Comparison of ENCODE assay signal across 1 cellular context in the genomic region with DNA sequence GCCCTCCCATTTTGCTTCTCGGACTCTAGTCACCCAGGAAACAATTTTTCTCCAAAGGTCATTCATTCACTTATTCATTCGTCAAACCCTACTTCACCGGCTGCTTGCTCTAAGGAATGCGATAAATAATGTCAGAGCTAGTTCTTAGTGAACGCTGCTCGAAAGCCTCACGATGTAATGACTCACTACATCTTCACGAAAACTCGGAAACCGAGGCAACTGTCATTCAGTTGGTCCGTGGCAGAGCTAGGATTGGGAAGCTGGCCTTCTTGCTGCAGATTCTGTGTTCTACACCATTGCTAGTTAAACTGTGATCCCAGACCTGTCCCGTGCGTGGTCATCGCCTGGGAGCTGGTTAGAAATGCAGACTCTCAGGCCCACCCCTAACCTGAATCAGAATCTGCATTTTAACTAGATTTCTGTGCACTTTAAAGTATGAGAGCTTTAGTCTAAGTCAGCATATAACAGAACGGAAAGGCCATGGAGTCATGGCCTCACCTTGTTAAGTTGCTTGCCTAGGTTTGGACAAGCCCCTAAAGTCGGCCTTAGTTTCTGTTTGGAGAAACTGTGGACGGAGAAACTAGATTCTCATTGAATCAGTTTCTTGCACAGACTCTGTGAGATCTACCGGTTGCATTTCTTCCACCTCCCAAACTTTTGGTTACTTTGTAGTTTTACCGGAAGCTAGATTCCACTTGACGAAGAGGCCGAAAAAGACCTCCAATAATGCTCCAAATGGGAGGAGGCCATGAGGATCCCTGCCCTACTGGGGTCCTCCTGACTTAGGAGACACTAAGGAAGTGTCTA.
A peak's percentile ranks its signal among the peaks of the same experiment; 100 is the strongest.
TF ChIP-seq lines count a peak whose summit lies in the region.

No MANE protein-coding gene starts in this region.

TF ChIP-seq in K562, 482 proteins besides CTCF, POLR2A, EP300 and RAD21 (continues in another document):
- TF ChIP-seq E2F3 (CRISPR knock-in tag; IDR thresholded peaks at IDR 0.05) (no peak), SMARCE1 (IDR thresholded peaks at IDR 0.05) (0 out of 2 replicates have a peak, but pooled peaks have one; percentile 50), FOXM1 (IDR thresholded peaks at IDR 0.05; ENCODE audit: low read depth) (peak; percentile 36; the same call in 1 of the 2 replicates), FOXM1 (CRISPR knock-in tag; IDR thresholded peaks at IDR 0.05; ENCODE audit: low read depth) (no peak), CC2D1A (IDR thresholded peaks at IDR 0.05) (no peak), OTX1 (CRISPR knock-in tag; IDR thresholded peaks at IDR 0.05) (no peak), SAFB (IDR thresholded peaks at IDR 0.05; ENCODE audit: borderline replicate concordance, low read depth, low read length) (no peak), ZNF75A (CRISPR knock-in tag; IDR thresholded peaks at IDR 0.05) (no peak), EHMT2 (IDR thresholded peaks at IDR 0.05) (no peak), LEF1 (IDR thresholded peaks at IDR 0.05) (peak; percentile 32; the same call in 1 of the 2 replicates), MYNN (IDR thresholded peaks at IDR 0.05) (no peak), MYNN (CRISPR knock-in tag; IDR thresholded peaks at IDR 0.05) (no peak), STAT5A (IDR thresholded peaks at IDR 0.05; ENCODE audit: borderline replicate concordance, low read length) (no peak), WHSC1 (IDR thresholded peaks at IDR 0.05; ENCODE audit: low read length) (no peak), GABPA (tag; conservative IDR thresholded peaks at IDR 0.05; ENCODE audit: low read depth) (peak; percentile 65; the same call in 1 of the 2 replicates), ZNF316 (IDR thresholded peaks at IDR 0.05) (peak; percentile 89), ZNF41 (CRISPR knock-in tag; conservative IDR thresholded peaks at IDR 0.05) (no peak), DDX20 (tag; IDR thresholded peaks at IDR 0.05; ENCODE audit: low read depth) (no peak), HNRNPUL1 (IDR thresholded peaks at IDR 0.05; ENCODE audit: low read length) (no peak), CBFA2T3 (IDR thresholded peaks at IDR 0.05) (no peak), ILK (tag; IDR thresholded peaks at IDR 0.05; ENCODE audit: borderline replicate concordance, low read depth) (no peak), BCL6 (CRISPR knock-in tag; IDR thresholded peaks at IDR 0.05) (no peak), PCBP2 (IDR thresholded peaks at IDR 0.05; ENCODE audit: low read depth, low read length, poor library complexity, severe bottlenecking) (no peak), ZNF274 (IDR thresholded peaks at IDR 0.05; ENCODE audit: borderline replicate concordance, low read depth, low read length) (no peak), LARP7 (IDR thresholded peaks at IDR 0.05) (no peak), KLF10 (CRISPR knock-in tag; IDR thresholded peaks at IDR 0.05) (no peak), CBFB (CRISPR knock-in tag; IDR thresholded peaks at IDR 0.05) (no peak), ASH1L (IDR thresholded peaks at IDR 0.05; ENCODE audit: borderline replicate concordance, low read depth, partially characterized antibody) (no peak), ZC3H4 (CRISPR knock-in tag; IDR thresholded peaks at IDR 0.05; ENCODE audit: borderline replicate concordance) (no peak; the same call in 1 of the 2 replicates), NFRKB (IDR thresholded peaks at IDR 0.05; ENCODE audit: low read depth) (0 out of 2 replicates have a peak, but pooled peaks have one; percentile 58), ZBTB17 (CRISPR knock-in tag; IDR thresholded peaks at IDR 0.05) (peak; percentile 25), ZNF589 (CRISPR knock-in tag; IDR thresholded peaks at IDR 0.05; ENCODE audit: low read depth) (peak; percentile 71; the same call in 1 of the 2 replicates), HMG20B (CRISPR knock-in tag; IDR thresholded peaks at IDR 0.05) (peak; percentile 80; the same call in 1 of the 2 replicates), ZNF3 (CRISPR knock-in tag; IDR thresholded peaks at IDR 0.05) (peak; percentile 94), KAT7 (CRISPR knock-in tag; IDR thresholded peaks at IDR 0.05; ENCODE audit: borderline replicate concordance) (peak; percentile 23; the same call in 1 of the 2 replicates), SLC30A9 (CRISPR knock-in tag; IDR thresholded peaks at IDR 0.05) (no peak)
- TF ChIP-seq, protein P1, sequence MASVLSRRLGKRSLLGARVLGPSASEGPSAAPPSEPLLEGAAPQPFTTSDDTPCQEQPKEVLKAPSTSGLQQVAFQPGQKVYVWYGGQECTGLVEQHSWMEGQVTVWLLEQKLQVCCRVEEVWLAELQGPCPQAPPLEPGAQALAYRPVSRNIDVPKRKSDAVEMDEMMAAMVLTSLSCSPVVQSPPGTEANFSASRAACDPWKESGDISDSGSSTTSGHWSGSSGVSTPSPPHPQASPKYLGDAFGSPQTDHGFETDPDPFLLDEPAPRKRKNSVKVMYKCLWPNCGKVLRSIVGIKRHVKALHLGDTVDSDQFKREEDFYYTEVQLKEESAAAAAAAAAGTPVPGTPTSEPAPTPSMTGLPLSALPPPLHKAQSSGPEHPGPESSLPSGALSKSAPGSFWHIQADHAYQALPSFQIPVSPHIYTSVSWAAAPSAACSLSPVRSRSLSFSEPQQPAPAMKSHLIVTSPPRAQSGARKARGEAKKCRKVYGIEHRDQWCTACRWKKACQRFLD (CRISPR knock-in tag; IDR thresholded peaks at IDR 0.05), result peak; percentile 82
- TF ChIP-seq, protein P2, sequence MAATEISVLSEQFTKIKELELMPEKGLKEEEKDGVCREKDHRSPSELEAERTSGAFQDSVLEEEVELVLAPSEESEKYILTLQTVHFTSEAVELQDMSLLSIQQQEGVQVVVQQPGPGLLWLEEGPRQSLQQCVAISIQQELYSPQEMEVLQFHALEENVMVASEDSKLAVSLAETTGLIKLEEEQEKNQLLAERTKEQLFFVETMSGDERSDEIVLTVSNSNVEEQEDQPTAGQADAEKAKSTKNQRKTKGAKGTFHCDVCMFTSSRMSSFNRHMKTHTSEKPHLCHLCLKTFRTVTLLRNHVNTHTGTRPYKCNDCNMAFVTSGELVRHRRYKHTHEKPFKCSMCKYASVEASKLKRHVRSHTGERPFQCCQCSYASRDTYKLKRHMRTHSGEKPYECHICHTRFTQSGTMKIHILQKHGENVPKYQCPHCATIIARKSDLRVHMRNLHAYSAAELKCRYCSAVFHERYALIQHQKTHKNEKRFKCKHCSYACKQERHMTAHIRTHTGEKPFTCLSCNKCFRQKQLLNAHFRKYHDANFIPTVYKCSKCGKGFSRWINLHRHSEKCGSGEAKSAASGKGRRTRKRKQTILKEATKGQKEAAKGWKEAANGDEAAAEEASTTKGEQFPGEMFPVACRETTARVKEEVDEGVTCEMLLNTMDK (IDR thresholded peaks at IDR 0.05; ENCODE audit: borderline replicate concordance, insufficient read depth, low read depth, low read length, poor library complexity, severe bottlenecking), result no peak
- TF ChIP-seq, protein P3, sequence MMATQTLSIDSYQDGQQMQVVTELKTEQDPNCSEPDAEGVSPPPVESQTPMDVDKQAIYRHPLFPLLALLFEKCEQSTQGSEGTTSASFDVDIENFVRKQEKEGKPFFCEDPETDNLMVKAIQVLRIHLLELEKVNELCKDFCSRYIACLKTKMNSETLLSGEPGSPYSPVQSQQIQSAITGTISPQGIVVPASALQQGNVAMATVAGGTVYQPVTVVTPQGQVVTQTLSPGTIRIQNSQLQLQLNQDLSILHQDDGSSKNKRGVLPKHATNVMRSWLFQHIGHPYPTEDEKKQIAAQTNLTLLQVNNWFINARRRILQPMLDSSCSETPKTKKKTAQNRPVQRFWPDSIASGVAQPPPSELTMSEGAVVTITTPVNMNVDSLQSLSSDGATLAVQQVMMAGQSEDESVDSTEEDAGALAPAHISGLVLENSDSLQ (IDR thresholded peaks at IDR 0.05), result peak; percentile 90
- TF ChIP-seq, protein P4, sequence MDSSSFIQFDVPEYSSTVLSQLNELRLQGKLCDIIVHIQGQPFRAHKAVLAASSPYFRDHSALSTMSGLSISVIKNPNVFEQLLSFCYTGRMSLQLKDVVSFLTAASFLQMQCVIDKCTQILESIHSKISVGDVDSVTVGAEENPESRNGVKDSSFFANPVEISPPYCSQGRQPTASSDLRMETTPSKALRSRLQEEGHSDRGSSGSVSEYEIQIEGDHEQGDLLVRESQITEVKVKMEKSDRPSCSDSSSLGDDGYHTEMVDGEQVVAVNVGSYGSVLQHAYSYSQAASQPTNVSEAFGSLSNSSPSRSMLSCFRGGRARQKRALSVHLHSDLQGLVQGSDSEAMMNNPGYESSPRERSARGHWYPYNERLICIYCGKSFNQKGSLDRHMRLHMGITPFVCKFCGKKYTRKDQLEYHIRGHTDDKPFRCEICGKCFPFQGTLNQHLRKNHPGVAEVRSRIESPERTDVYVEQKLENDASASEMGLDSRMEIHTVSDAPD (CRISPR knock-in tag; IDR thresholded peaks at IDR 0.05), result no peak
- TF ChIP-seq, protein P5, sequence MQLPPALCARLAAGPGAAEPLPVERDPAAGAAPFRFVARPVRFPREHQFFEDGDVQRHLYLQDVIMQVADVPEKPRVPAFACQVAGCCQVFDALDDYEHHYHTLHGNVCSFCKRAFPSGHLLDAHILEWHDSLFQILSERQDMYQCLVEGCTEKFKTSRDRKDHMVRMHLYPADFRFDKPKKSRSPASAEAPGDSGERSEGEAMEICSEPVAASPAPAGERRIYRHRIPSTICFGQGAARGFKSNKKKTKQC (CRISPR knock-in tag; IDR thresholded peaks at IDR 0.05), result peak; percentile 50; the same call in 1 of the 2 replicates
- TF ChIP-seq, protein P6, sequence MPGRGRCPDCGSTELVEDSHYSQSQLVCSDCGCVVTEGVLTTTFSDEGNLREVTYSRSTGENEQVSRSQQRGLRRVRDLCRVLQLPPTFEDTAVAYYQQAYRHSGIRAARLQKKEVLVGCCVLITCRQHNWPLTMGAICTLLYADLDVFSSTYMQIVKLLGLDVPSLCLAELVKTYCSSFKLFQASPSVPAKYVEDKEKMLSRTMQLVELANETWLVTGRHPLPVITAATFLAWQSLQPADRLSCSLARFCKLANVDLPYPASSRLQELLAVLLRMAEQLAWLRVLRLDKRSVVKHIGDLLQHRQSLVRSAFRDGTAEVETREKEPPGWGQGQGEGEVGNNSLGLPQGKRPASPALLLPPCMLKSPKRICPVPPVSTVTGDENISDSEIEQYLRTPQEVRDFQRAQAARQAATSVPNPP (IDR thresholded peaks at IDR 0.05; ENCODE audit: borderline replicate concordance, insufficient read depth, insufficient read length), result no peak
- TF ChIP-seq, protein P7, sequence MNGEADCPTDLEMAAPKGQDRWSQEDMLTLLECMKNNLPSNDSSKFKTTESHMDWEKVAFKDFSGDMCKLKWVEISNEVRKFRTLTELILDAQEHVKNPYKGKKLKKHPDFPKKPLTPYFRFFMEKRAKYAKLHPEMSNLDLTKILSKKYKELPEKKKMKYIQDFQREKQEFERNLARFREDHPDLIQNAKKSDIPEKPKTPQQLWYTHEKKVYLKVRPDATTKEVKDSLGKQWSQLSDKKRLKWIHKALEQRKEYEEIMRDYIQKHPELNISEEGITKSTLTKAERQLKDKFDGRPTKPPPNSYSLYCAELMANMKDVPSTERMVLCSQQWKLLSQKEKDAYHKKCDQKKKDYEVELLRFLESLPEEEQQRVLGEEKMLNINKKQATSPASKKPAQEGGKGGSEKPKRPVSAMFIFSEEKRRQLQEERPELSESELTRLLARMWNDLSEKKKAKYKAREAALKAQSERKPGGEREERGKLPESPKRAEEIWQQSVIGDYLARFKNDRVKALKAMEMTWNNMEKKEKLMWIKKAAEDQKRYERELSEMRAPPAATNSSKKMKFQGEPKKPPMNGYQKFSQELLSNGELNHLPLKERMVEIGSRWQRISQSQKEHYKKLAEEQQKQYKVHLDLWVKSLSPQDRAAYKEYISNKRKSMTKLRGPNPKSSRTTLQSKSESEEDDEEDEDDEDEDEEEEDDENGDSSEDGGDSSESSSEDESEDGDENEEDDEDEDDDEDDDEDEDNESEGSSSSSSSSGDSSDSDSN (IDR thresholded peaks at IDR 0.05; ENCODE audit: borderline replicate concordance in 1 of 2, low read depth in 2 of 2, low read length in 2 of 2), result no peak
- TF ChIP-seq, protein P8, sequence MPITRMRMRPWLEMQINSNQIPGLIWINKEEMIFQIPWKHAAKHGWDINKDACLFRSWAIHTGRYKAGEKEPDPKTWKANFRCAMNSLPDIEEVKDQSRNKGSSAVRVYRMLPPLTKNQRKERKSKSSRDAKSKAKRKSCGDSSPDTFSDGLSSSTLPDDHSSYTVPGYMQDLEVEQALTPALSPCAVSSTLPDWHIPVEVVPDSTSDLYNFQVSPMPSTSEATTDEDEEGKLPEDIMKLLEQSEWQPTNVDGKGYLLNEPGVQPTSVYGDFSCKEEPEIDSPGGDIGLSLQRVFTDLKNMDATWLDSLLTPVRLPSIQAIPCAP (CRISPR knock-in tag; IDR thresholded peaks at IDR 0.05; ENCODE audit: borderline replicate concordance), result no peak
- TF ChIP-seq, protein P9, sequence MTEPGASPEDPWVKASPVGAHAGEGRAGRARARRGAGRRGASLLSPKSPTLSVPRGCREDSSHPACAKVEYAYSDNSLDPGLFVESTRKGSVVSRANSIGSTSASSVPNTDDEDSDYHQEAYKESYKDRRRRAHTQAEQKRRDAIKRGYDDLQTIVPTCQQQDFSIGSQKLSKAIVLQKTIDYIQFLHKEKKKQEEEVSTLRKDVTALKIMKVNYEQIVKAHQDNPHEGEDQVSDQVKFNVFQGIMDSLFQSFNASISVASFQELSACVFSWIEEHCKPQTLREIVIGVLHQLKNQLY (CRISPR knock-in tag; conservative IDR thresholded peaks at IDR 0.05), result peak in 1 of 2 experiments; percentile 63; a peak in 1 of 4 replicates
- TF ChIP-seq, protein P10, sequence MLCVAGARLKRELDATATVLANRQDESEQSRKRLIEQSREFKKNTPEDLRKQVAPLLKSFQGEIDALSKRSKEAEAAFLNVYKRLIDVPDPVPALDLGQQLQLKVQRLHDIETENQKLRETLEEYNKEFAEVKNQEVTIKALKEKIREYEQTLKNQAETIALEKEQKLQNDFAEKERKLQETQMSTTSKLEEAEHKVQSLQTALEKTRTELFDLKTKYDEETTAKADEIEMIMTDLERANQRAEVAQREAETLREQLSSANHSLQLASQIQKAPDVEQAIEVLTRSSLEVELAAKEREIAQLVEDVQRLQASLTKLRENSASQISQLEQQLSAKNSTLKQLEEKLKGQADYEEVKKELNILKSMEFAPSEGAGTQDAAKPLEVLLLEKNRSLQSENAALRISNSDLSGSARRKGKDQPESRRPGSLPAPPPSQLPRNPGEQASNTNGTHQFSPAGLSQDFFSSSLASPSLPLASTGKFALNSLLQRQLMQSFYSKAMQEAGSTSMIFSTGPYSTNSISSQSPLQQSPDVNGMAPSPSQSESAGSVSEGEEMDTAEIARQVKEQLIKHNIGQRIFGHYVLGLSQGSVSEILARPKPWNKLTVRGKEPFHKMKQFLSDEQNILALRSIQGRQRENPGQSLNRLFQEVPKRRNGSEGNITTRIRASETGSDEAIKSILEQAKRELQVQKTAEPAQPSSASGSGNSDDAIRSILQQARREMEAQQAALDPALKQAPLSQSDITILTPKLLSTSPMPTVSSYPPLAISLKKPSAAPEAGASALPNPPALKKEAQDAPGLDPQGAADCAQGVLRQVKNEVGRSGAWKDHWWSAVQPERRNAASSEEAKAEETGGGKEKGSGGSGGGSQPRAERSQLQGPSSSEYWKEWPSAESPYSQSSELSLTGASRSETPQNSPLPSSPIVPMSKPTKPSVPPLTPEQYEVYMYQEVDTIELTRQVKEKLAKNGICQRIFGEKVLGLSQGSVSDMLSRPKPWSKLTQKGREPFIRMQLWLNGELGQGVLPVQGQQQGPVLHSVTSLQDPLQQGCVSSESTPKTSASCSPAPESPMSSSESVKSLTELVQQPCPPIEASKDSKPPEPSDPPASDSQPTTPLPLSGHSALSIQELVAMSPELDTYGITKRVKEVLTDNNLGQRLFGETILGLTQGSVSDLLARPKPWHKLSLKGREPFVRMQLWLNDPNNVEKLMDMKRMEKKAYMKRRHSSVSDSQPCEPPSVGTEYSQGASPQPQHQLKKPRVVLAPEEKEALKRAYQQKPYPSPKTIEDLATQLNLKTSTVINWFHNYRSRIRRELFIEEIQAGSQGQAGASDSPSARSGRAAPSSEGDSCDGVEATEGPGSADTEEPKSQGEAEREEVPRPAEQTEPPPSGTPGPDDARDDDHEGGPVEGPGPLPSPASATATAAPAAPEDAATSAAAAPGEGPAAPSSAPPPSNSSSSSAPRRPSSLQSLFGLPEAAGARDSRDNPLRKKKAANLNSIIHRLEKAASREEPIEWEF (CRISPR knock-in tag; IDR thresholded peaks at IDR 0.05), result no peak
